ENCODE assay signal across 8 cellular contexts in the genomic region with DNA sequence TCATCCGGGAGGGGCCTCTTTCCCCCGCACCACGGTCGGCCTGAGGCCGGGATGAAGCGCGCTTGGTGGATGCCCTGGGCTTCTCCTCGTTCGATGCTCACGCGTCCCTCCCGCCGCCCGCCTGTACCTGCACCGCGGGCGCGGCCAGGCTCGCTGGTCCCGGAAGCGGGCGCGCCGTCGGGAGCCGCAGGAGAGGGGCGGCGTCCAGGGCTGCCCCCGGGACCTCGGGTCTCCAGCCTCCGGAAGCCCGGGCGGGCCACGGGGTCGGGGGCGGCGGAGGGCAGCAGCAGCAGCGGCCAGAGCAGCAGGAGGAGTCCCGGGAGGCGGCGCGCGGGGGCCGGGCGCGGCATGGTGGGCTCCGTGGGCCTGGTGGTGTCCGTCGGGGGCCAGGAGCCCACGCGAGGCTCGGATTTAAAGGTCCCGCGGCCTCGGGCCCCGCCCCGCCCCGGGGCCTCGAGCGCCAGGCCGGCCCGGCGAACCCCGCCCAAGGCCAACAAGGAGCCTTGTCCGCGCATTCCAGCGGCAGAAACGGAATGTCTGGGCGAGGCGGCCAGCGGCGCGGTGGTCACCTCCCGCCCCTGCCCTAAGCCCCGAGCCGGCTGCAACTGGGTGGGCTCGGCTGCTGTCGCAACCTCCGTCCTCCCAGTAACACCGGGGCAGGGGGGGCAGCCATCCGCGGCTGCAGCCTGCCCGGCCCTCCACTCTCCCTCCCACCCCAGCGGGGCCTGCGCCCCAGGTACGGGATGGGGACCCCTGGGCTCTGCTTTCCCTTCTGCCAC. TPM values are rescaled to one million over a fixed set of nuclear protein-coding genes. Genes with fewer than 3 reads are reported as not detected.
A peak's percentile ranks its signal among the peaks of the same experiment; 100 is the strongest.
DNase-seq lines count a peak whose midpoint lies in the region; ATAC-seq and TF ChIP-seq lines count a peak whose summit lies in the region.

A gene with protein sequence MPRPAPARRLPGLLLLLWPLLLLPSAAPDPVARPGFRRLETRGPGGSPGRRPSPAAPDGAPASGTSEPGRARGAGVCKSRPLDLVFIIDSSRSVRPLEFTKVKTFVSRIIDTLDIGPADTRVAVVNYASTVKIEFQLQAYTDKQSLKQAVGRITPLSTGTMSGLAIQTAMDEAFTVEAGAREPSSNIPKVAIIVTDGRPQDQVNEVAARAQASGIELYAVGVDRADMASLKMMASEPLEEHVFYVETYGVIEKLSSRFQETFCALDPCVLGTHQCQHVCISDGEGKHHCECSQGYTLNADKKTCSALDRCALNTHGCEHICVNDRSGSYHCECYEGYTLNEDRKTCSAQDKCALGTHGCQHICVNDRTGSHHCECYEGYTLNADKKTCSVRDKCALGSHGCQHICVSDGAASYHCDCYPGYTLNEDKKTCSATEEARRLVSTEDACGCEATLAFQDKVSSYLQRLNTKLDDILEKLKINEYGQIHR (minus strand): TSS at position 387 of the 779 bp plus-strand sequence. CDS start 37 bp downstream, at position 350.

- peaks cover 12% of the 10 kb centered on the region for H3K4me1 Mint-ChIP-seq in activated CD8-positive, alpha-beta T cell treated with anti-CD3 and anti-CD28 coated beads, Interleukin-2, amount 10 ng/mL, durations not matched to agents 7 days and 5 days (ENCODE audit: low read depth)
- H3K4me1 Mint-ChIP-seq in osteocyte (ENCODE audit: unreplicated experiment), result peaks cover 17% of the 10 kb centered on the region

- ATAC-seq in GM18909 (IDR thresholded peaks at IDR 0.05; ENCODE audit: poor library complexity, unreplicated experiment) (peak; percentile 40), GM21447 (IDR thresholded peaks at IDR 0.05; ENCODE audit: unreplicated experiment) (no peak), HG03045 (IDR thresholded peaks at IDR 0.05; ENCODE audit: unreplicated experiment) (no peak)
- ATAC-seq in activated CD8-positive, alpha-beta T cell treated with anti-CD3 and anti-CD28 coated beads, Interleukin-2, amount 10 ng/mL, durations not matched to agents 7 days and 5 days, result peak; percentile 71

- H3K9me3 Mint-ChIP-seq in activated CD8-positive, alpha-beta T cell treated with anti-CD3 and anti-CD28 coated beads, Interleukin-2, amount 10 ng/mL, durations not matched to agents 7 days and 5 days (ENCODE audit: insufficient read depth), result no peaks in the 10 kb centered on the region
- peaks cover 12% of the 10 kb centered on the region for H3K9me3 Mint-ChIP-seq in osteocyte (ENCODE audit: unreplicated experiment)

- DNase-seq in 8988T (peak; percentile 57), glomerular visceral epithelial cell (ENCODE audit: extremely low spot score) (peak; percentile 51), osteocyte (ENCODE audit: extremely low spot score, unreplicated experiment) (no peak), hypothalamus (lab: John Stamatoyannopoulos, UW) (no peak)
- no peak for DNase-seq in activated CD8-positive, alpha-beta T cell treated with anti-CD3 and anti-CD28 coated beads, Interleukin-2, amount 10 ng/mL, durations not matched to agents 7 days and 5 days

- no peaks in the 10 kb centered on the region for H3K36me3 Mint-ChIP-seq in activated CD8-positive, alpha-beta T cell treated with anti-CD3 and anti-CD28 coated beads, Interleukin-2, amount 10 ng/mL, durations not matched to agents 7 days and 5 days (ENCODE audit: low read depth)
- no peaks in the 10 kb centered on the region for H3K36me3 Mint-ChIP-seq in osteocyte (ENCODE audit: unreplicated experiment)

- H3K27ac Mint-ChIP-seq in activated CD8-positive, alpha-beta T cell treated with anti-CD3 and anti-CD28 coated beads, Interleukin-2, amount 10 ng/mL, durations not matched to agents 7 days and 5 days, result no peak within 1 kb of the TSS
- peak within 1 kb of the TSS; percentile 81 for H3K27ac Mint-ChIP-seq in osteocyte (ENCODE audit: unreplicated experiment)

- CTCF ChIA-PET in activated CD8-positive, alpha-beta T cell treated with anti-CD3 and anti-CD28 coated beads, Interleukin-2, amount 10 ng/mL, durations not matched to agents 7 days and 5 days (lab: Charles Lee), result interaction anchor here (0.9 to 3.7 kb wide), 4 partner anchors 36 to 88 kb away, joined by 3 to 17 read pairs (median 3); no protein-coding TSS in a partner anchor

- H3K4me3 Mint-ChIP-seq in activated CD8-positive, alpha-beta T cell treated with anti-CD3 and anti-CD28 coated beads, Interleukin-2, amount 10 ng/mL, durations not matched to agents 7 days and 5 days, result peak within 1 kb of the TSS; percentile 60
- H3K4me3 Mint-ChIP-seq in osteocyte (ENCODE audit: unreplicated experiment), result peak within 1 kb of the TSS; percentile 76

- no peak for TF ChIP-seq CTCF in osteocyte (IDR thresholded peaks at IDR 0.05)

- POLR2A ChIA-PET in activated CD8-positive, alpha-beta T cell treated with anti-CD3 and anti-CD28 coated beads, Interleukin-2, amount 10 ng/mL, durations not matched to agents 7 days and 5 days (lab: Charles Lee), result no interaction called here

- peaks cover 53% of the 10 kb centered on the region for H3K27me3 Mint-ChIP-seq in activated CD8-positive, alpha-beta T cell treated with anti-CD3 and anti-CD28 coated beads, Interleukin-2, amount 10 ng/mL, durations not matched to agents 7 days and 5 days (ENCODE audit: low read depth)
- H3K27me3 Mint-ChIP-seq in osteocyte (ENCODE audit: unreplicated experiment), result no peaks in the 10 kb centered on the region

RNA-seq across cellular contexts. Expression of the gene that starts here (rescaled TPM):
- not detected for total RNA-seq in activated CD8-positive, alpha-beta T cell treated with anti-CD3 and anti-CD28 coated beads, Interleukin-2, amount 10 ng/mL, durations not matched to agents 7 days and 5 days
- total RNA-seq in osteocyte, result 12.2 and 12.8 TPM in 2 replicates

Comparison
In these comparisons a context has a peak if more than half of its experiments do, and no peak if none do; other contexts are left out.
1. RNA of the gene that starts here (total RNA-seq): 12.2 to 12.8 TPM in osteocyte; not detected in activated CD8-positive, alpha-beta T cell treated with anti-CD3 and anti-CD28 coated beads, Interleukin-2, amount 10 ng/mL, durations not matched to agents 7 days and 5 days; every median in the first group is over 10 times any median in the second.
2. Peak in ATAC-seq in activated CD8-positive, alpha-beta T cell treated with anti-CD3 and anti-CD28 coated beads, Interleukin-2, amount 10 ng/mL, durations not matched to agents 7 days and 5 days; RNA of the gene not detected or under 1 TPM.
3. DNase-seq: peak in 8988T (single experiment) and glomerular visceral epithelial cell (single experiment); none in activated CD8-positive, alpha-beta T cell treated with anti-CD3 and anti-CD28 coated beads, Interleukin-2, amount 10 ng/mL, durations not matched to agents 7 days and 5 days (single experiment), osteocyte (single experiment) and hypothalamus (0 of 51).